ENCODE assay signal across 14 cellular contexts in the genomic region with DNA sequence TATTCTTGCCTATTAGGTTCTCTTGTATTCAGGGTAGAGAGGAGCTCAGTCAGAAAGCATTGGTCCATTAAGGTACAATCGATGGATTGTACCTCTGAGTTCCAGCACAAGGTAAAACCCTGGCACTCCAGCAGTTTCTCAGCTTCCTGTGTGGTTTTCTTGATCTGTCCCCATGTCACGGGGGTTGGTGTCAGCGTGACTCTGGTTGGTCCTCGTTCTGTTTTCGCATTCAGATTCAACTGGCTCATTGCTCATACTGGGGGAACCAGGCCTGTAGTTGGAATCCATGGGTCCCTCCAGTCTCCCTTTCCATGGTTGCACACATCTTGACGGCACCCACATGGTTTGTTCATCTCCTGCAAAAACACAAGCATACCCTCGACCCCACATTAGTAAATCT. TPM values are rescaled to one million over a fixed set of nuclear protein-coding genes. Genes with fewer than 3 reads are reported as not detected.
DNase-seq lines count a peak whose midpoint lies in the region; ATAC-seq and TF ChIP-seq lines count a peak whose summit lies in the region.
"Had no signal": no experiment of that assay in that cellular context is flagged by ENCODE, and none has a peak within 500 bp of the region (broad histone marks: within the 10 kb centered on the region; RNA-seq: fewer than 3 reads in every experiment).

No MANE protein-coding gene starts in this region.

- H3K4me3 Mint-ChIP-seq in activated T-helper 1 cell treated with anti-CD3 and anti-CD28 coated beads, Interleukin-12 subunit alpha, Interleukin-12 subunit beta, Interleukin-2, Interleukin-4 antibody, amounts not matched to agents 30 ng/mL and 10 ng/mL and 1 ng/mL, durations not matched to agents 14 hours and 24 hours and 36 hours, result peak overlapping the region; percentile 25
- peak overlapping the region; percentile 25 for H3K4me3 Mint-ChIP-seq in stimulated activated naive CD8-positive, alpha-beta T cell treated with anti-CD3 and anti-CD28 coated beads, Interleukin-15, Interleukin-2, amounts not matched to agents 100 ng/mL and 50 ng/mL, for 24 hours

- no peaks in the 10 kb centered on the region for H3K27me3 ChIP-seq in upper lobe of right lung
- H3K27me3 ChIP-seq: body of pancreas, right atrium auricular region, SJCRH30 had no signal

- no peak overlapping the region for H3K27ac ChIP-seq in upper lobe of right lung
- H3K27ac ChIP-seq: body of pancreas, right atrium auricular region, SJCRH30 had no signal

- H3K4me3 ChIP-seq in mucosa of descending colon, result no peak overlapping the region
- H3K4me3 ChIP-seq in upper lobe of right lung, result no peak overlapping the region
- H3K4me3 ChIP-seq: body of pancreas, right atrium auricular region, SJCRH30 had no signal

- TF ChIP-seq CTCF in mucosa of descending colon (IDR thresholded peaks at IDR 0.05) (no peak), upper lobe of right lung (IDR thresholded peaks at IDR 0.05) (no peak)

- peaks cover 89% of the 10 kb centered on the region for H3K4me1 Mint-ChIP-seq in activated T-helper 1 cell treated with anti-CD3 and anti-CD28 coated beads, Interleukin-12 subunit alpha, Interleukin-12 subunit beta, Interleukin-2, Interleukin-4 antibody, amounts not matched to agents 30 ng/mL and 10 ng/mL and 1 ng/mL, durations not matched to agents 14 hours and 24 hours and 36 hours (ENCODE audit: low read depth)
- peaks cover 47% of the 10 kb centered on the region for H3K4me1 Mint-ChIP-seq in stimulated activated naive CD8-positive, alpha-beta T cell treated with anti-CD3 and anti-CD28 coated beads, Interleukin-15, Interleukin-2, amounts not matched to agents 100 ng/mL and 50 ng/mL, for 24 hours (ENCODE audit: low read depth)

- H3K27me3 Mint-ChIP-seq in activated T-helper 1 cell treated with anti-CD3 and anti-CD28 coated beads, Interleukin-12 subunit alpha, Interleukin-12 subunit beta, Interleukin-2, Interleukin-4 antibody, amounts not matched to agents 30 ng/mL and 10 ng/mL and 1 ng/mL, durations not matched to agents 14 hours and 24 hours and 36 hours (ENCODE audit: insufficient read depth), result peaks cover 2% of the 10 kb centered on the region
- peaks cover 5% of the 10 kb centered on the region for H3K27me3 Mint-ChIP-seq in stimulated activated naive CD8-positive, alpha-beta T cell treated with anti-CD3 and anti-CD28 coated beads, Interleukin-15, Interleukin-2, amounts not matched to agents 100 ng/mL and 50 ng/mL, for 24 hours

- H3K36me3 Mint-ChIP-seq in activated T-helper 1 cell treated with anti-CD3 and anti-CD28 coated beads, Interleukin-12 subunit alpha, Interleukin-12 subunit beta, Interleukin-2, Interleukin-4 antibody, amounts not matched to agents 30 ng/mL and 10 ng/mL and 1 ng/mL, durations not matched to agents 14 hours and 24 hours and 36 hours (ENCODE audit: low read depth), result peaks cover 15% of the 10 kb centered on the region
- H3K36me3 Mint-ChIP-seq in stimulated activated naive CD8-positive, alpha-beta T cell treated with anti-CD3 and anti-CD28 coated beads, Interleukin-15, Interleukin-2, amounts not matched to agents 100 ng/mL and 50 ng/mL, for 24 hours (ENCODE audit: low read depth), result no peaks in the 10 kb centered on the region

- peaks cover 16% of the 10 kb centered on the region for H3K9me3 Mint-ChIP-seq in activated T-helper 1 cell treated with anti-CD3 and anti-CD28 coated beads, Interleukin-12 subunit alpha, Interleukin-12 subunit beta, Interleukin-2, Interleukin-4 antibody, amounts not matched to agents 30 ng/mL and 10 ng/mL and 1 ng/mL, durations not matched to agents 14 hours and 24 hours and 36 hours
- H3K9me3 Mint-ChIP-seq in stimulated activated naive CD8-positive, alpha-beta T cell treated with anti-CD3 and anti-CD28 coated beads, Interleukin-15, Interleukin-2, amounts not matched to agents 100 ng/mL and 50 ng/mL, for 24 hours, result no peaks in the 10 kb centered on the region

- peak; percentile 48 for ATAC-seq in mucosa of descending colon
- no peak for ATAC-seq in upper lobe of right lung
- ATAC-seq: body of pancreas had no signal

- intact Hi-C loops in activated T-helper 1 cell treated with anti-CD3 and anti-CD28 coated beads, Interleukin-12 subunit alpha, Interleukin-12 subunit beta, Interleukin-2, Interleukin-4 antibody, amounts not matched to agents 30 ng/mL and 10 ng/mL and 1 ng/mL, durations not matched to agents 14 hours and 24 hours and 36 hours (cut with micrococcal nuclease), result no loop called here
- intact Hi-C loops in mucosa of descending colon (cut with DNase I, micrococcal nuclease), result loop anchor here (10.0 kb wide), 3 partner anchors 45 to 165 kb away; no protein-coding TSS in a partner anchor
- intact Hi-C loops in upper lobe of right lung (cut with DNase I), result loop anchor here (10.0 kb wide), 1 partner anchor 165 kb away; no protein-coding TSS in a partner anchor

- no peaks in the 10 kb centered on the region for H3K36me3 ChIP-seq in mucosa of descending colon (ENCODE audit: low read depth)
- no peaks in the 10 kb centered on the region for H3K36me3 ChIP-seq in upper lobe of right lung
- H3K36me3 ChIP-seq: right atrium auricular region, SJCRH30 had no signal

- peak overlapping the region; percentile 64 for H3K27ac Mint-ChIP-seq in activated T-helper 1 cell treated with anti-CD3 and anti-CD28 coated beads, Interleukin-12 subunit alpha, Interleukin-12 subunit beta, Interleukin-2, Interleukin-4 antibody, amounts not matched to agents 30 ng/mL and 10 ng/mL and 1 ng/mL, durations not matched to agents 14 hours and 24 hours and 36 hours
- peak overlapping the region; percentile 76 for H3K27ac Mint-ChIP-seq in stimulated activated naive CD8-positive, alpha-beta T cell treated with anti-CD3 and anti-CD28 coated beads, Interleukin-15, Interleukin-2, amounts not matched to agents 100 ng/mL and 50 ng/mL, for 24 hours

- DNase-seq in activated CD8-positive, alpha-beta memory T cell treated with anti-CD3 and anti-CD28 coated beads for 24 hours, result peak; percentile 73
- no peak for DNase-seq in activated CD8-positive, alpha-beta memory T cell treated with anti-CD3 and anti-CD28 coated beads, Interleukin-2, amount 50 U/mL, for 48 hours
- peak; percentile 54 for DNase-seq in activated T-helper 1 cell treated with anti-CD3 and anti-CD28 coated beads, Interleukin-12 subunit alpha, Interleukin-12 subunit beta, Interleukin-2, Interleukin-4 antibody, amounts not matched to agents 30 ng/mL and 10 ng/mL and 1 ng/mL, durations not matched to agents 14 hours and 24 hours and 36 hours (ENCODE audit: low spot score)
- peak in 1 of 3 donors; percentile 17 for DNase-seq in mucosa of descending colon
- no peak for DNase-seq in upper lobe of right lung
- no peak for DNase-seq in NOMO-1 treated with dmso at 0.1 percent for 144 hours (lab: John Stamatoyannopoulos, UW; ENCODE audit: unreplicated experiment)
- DNase-seq in SHP77 (lab: John Stamatoyannopoulos, UW), result no peak
- DNase-seq: body of pancreas, NCI-H187 treated with DMSO at 0.1 percent for 48 hours, NCI-H82, SJCRH30 had no signal

- H3K4me1 ChIP-seq in mucosa of descending colon (ENCODE audit: low read depth) (peaks cover 4% of the 10 kb centered on the region), upper lobe of right lung (peaks cover 6% of the 10 kb centered on the region)
- H3K4me1 ChIP-seq: SJCRH30 had no signal

- H3K9me3 ChIP-seq in mucosa of descending colon (no peaks in the 10 kb centered on the region), upper lobe of right lung (no peaks in the 10 kb centered on the region)
- H3K9me3 ChIP-seq: body of pancreas, right atrium auricular region, SJCRH30 had no signal

RNA-seq across cellular contexts. Expression of gene RASGEF1A, which starts 32.7 kb away (rescaled TPM):
- 0.78 and 2.0 TPM in 2 replicates for total RNA-seq in activated T-helper 1 cell treated with anti-CD3 and anti-CD28 coated beads, Interleukin-12 subunit alpha, Interleukin-12 subunit beta, Interleukin-2, Interleukin-4 antibody, amounts not matched to agents 30 ng/mL and 10 ng/mL and 1 ng/mL, durations not matched to agents 14 hours and 24 hours and 36 hours
- 1 to 10 TPM in 1 of 3 donors, under 1 TPM in 2; 0.43 to 1.2 (median 0.58) TPM for total RNA-seq in mucosa of descending colon
- total RNA-seq in upper lobe of right lung, result 2.6 TPM
- total RNA-seq: A172, SJCRH30 had no signal

Comparison
In these comparisons a context has a peak if more than half of its experiments do, and no peak if none do; other contexts are left out.
1. DNase-seq: peak in activated CD8-positive, alpha-beta memory T cell treated with anti-CD3 and anti-CD28 coated beads for 24 hours (single experiment) and activated T-helper 1 cell treated with anti-CD3 and anti-CD28 coated beads, Interleukin-12 subunit alpha, Interleukin-12 subunit beta, Interleukin-2, Interleukin-4 antibody, amounts not matched to agents 30 ng/mL and 10 ng/mL and 1 ng/mL, durations not matched to agents 14 hours and 24 hours and 36 hours (single experiment); none in activated CD8-positive, alpha-beta memory T cell treated with anti-CD3 and anti-CD28 coated beads, Interleukin-2, amount 50 U/mL, for 48 hours (single experiment), upper lobe of right lung (single experiment), NOMO-1 treated with dmso at 0.1 percent for 144 hours (single experiment) and SHP77 (0 of 2).